Comparison of ENCODE assay signal across 11 cellular contexts in genomic region chr2:105129722-105130232, GRCh38.
A peak's percentile ranks its signal among the peaks of the same experiment; 100 is the strongest.
DNase-seq lines count a peak whose midpoint lies in the region; ATAC-seq and TF ChIP-seq lines count a peak whose summit lies in the region.
"Had no signal": no experiment of that assay in that cellular context is flagged by ENCODE, and none has a peak within 500 bp of the region (broad histone marks: within the 10 kb centered on the region; RNA-seq: fewer than 3 reads in every experiment).

No MANE protein-coding gene starts in this region.

- H3K9me3 Mint-ChIP-seq in naive B cell, result peaks cover 0 to 3% (median 0%) of the 10 kb centered on the region in 7 donors
- no peaks in the 10 kb centered on the region for H3K9me3 Mint-ChIP-seq in mesothelial cell of epicardium
- H3K9me3 Mint-ChIP-seq in Calu3 (ENCODE audit: low read depth, unreplicated experiment), result no peaks in the 10 kb centered on the region

- TF ChIP-seq POLR2A in stomach (IDR thresholded peaks at IDR 0.05), result no peak

- H3K4me3 ChIP-seq in stomach (no peak overlapping the region), foreskin fibroblast (ENCODE audit: low read depth in 1 of 2, low read length in 2 of 2) (no peak overlapping the region)
- H3K4me3 ChIP-seq: testis had no signal

- H3K4me1 ChIP-seq in stomach, result no peaks in the 10 kb centered on the region
- H3K4me1 ChIP-seq: testis had no signal

- H3K4me3 Mint-ChIP-seq in naive B cell (no peak overlapping the region), mesothelial cell of epicardium (no peak overlapping the region), Calu3 (ENCODE audit: low read depth, unreplicated experiment) (no peak overlapping the region)
- H3K4me3 Mint-ChIP-seq: WTC11 had no signal

- no peak for TF ChIP-seq EP300 in stomach (IDR thresholded peaks at IDR 0.05)

- DNase-seq in naive B cell (peak; percentile 74), mesothelial cell of epicardium (ENCODE audit: low spot score in 2 of 2, unreplicated experiment in 2 of 2) (no peak), stomach (no peak), Calu3 (no peak), foreskin fibroblast (no peak)
- DNase-seq: amygdala, testis had no signal

- H3K27ac Mint-ChIP-seq in naive B cell, result no peak overlapping the region
- H3K27ac Mint-ChIP-seq in mesothelial cell of epicardium, result no peak overlapping the region
- H3K27ac Mint-ChIP-seq in Calu3 (ENCODE audit: unreplicated experiment), result no peak overlapping the region
- H3K27ac Mint-ChIP-seq: WTC11 had no signal

- H3K27me3 Mint-ChIP-seq in naive B cell (peaks cover 12 to 39% (median 28%) of the 10 kb centered on the region in 3 donors), mesothelial cell of epicardium (ENCODE audit: low read depth) (peaks cover 37% of the 10 kb centered on the region), Calu3 (ENCODE audit: unreplicated experiment) (peaks cover 96% of the 10 kb centered on the region)

- BruUV-seq in Calu3 (replicated peaks; lab: Mats Ljungman, UMichigan), result no TSS peak

- intact Hi-C loops in stomach (cut with DNase I; ENCODE audit: low total_unique reads), result no loop called here
- intact Hi-C loops in Calu3 (cut with micrococcal nuclease; ENCODE audit: unreplicated experiment), result no loop called here

- no peaks in the 10 kb centered on the region for H3K36me3 ChIP-seq in stomach

- TF ChIP-seq CTCF in mesothelial cell of epicardium (IDR thresholded peaks at IDR 0.05; ENCODE audit: unreplicated experiment), result no peak
- TF ChIP-seq CTCF in stomach (IDR thresholded peaks at IDR 0.05), result no peak
- TF ChIP-seq CTCF in Calu3 (IDR thresholded peaks at IDR 0.05; ENCODE audit: unreplicated experiment), result no peak
- TF ChIP-seq CTCF in foreskin fibroblast (IDR thresholded peaks at IDR 0.05; ENCODE audit: low read depth, low read length), result no peak

- no peaks in the 10 kb centered on the region for H3K9me3 ChIP-seq in stomach
- H3K9me3 ChIP-seq: testis had no signal

- H3K27me3 ChIP-seq in stomach, result peaks cover 0 to 9% (median 0%) of the 10 kb centered on the region in 3 donors
- H3K27me3 ChIP-seq: testis had no signal

- CTCF ChIA-PET in Calu3 (lab: Charles Lee), result no interaction called here

- H3K27ac ChIP-seq in stomach, result no peak overlapping the region
- H3K27ac ChIP-seq: testis had no signal

- H3K4me1 Mint-ChIP-seq in naive B cell (peaks cover 10 to 20% (median 14%) of the 10 kb centered on the region in 3 donors), mesothelial cell of epicardium (no peaks in the 10 kb centered on the region), Calu3 (ENCODE audit: low read depth, unreplicated experiment) (no peaks in the 10 kb centered on the region)

- no peaks in the 10 kb centered on the region for H3K36me3 Mint-ChIP-seq in naive B cell
- no peaks in the 10 kb centered on the region for H3K36me3 Mint-ChIP-seq in mesothelial cell of epicardium
- no peaks in the 10 kb centered on the region for H3K36me3 Mint-ChIP-seq in Calu3 (ENCODE audit: insufficient read depth, unreplicated experiment)

- ATAC-seq in GM18909 (IDR thresholded peaks at IDR 0.05; ENCODE audit: poor library complexity, unreplicated experiment) (peak; percentile 98), HG02642 (IDR thresholded peaks at IDR 0.05; ENCODE audit: poor library complexity, unreplicated experiment) (peak; percentile 94), HG03558 (IDR thresholded peaks at IDR 0.05; ENCODE audit: extremely low read depth, unreplicated experiment) (peak; percentile 95), naive B cell (ENCODE audit: low read depth in 2 of 2) (peak; percentile 95 to 96)
- ATAC-seq: WTC11 had no signal

- WGBS in stomach, 5 donors, result 73 to 86% (median 85%) methylated on average over 5 of the region's 5 CpGs
